In the genomic region with DNA sequence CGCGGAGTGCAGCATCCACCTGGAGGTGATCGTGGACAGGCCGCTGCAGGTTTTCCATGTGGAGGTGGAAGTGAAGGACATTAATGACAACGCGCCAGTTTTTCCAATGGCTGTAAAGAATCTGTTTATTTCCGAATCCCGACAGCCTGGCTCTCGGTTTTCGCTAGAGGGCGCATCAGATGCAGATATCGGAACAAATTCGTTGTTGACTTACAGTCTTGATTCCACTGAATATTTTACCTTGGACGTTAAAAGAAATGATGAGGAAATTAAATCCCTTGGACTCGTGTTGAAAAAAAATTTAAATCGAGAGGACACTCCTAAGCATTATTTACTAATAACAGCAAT, we compare ENCODE assay signal across 15 cellular contexts. TPM values are rescaled to one million over a fixed set of nuclear protein-coding genes. Genes with fewer than 3 reads are reported as not detected.
DNase-seq lines count a peak whose midpoint lies in the region; ATAC-seq and TF ChIP-seq lines count a peak whose summit lies in the region.
"Had no signal": no experiment of that assay in that cellular context is flagged by ENCODE, and none has a peak within 500 bp of the region (broad histone marks: within the 10 kb centered on the region; RNA-seq: fewer than 3 reads in every experiment).

No MANE protein-coding gene starts in this region.

- H3K36me3 ChIP-seq in right lobe of liver: no peaks in the 10 kb centered on the region

- DNase-seq in LNCaP clone FGC (ENCODE audit: low read depth): no peak
- DNase-seq in fibroblast of mammary gland (ENCODE audit: low read depth): peak; percentile 4
- no peak for DNase-seq in retinal pigment epithelial cell (ENCODE audit: low read depth)
- DNase-seq in right lobe of liver: no peak
- no peak for DNase-seq in kidney glomerular epithelial cell (lab: John Stamatoyannopoulos, UW)
- DNase-seq in NCI-H226: no peak
- DNase-seq: COR-L47; HCEC 1CT; stimulated activated CD4-positive, alpha-beta T cell treated with anti-CD3 and anti-CD28 coated beads, Interleukin-15, amount 100 ng/mL, for 24 hours; T-helper 17 cell had no signal

- H3K27me3 ChIP-seq in right lobe of liver: no peaks in the 10 kb centered on the region

- 8% methylated on average over 12 of the region's 16 CpGs for WGBS in right lobe of liver (ENCODE audit: insufficient coverage, low coverage, low lambda C conversion rate, missing lambda C conversion rate)

- H3K4me3 ChIP-seq in LNCaP clone FGC (ENCODE audit: low read depth, low read length) (no peak overlapping the region), fibroblast of mammary gland (ENCODE audit: control insufficient read depth, low read depth, low read length) (no peak overlapping the region), retinal pigment epithelial cell (ENCODE audit: low read length) (no peak overlapping the region), right lobe of liver (no peak overlapping the region)

- peaks cover 0 to 2% (median 0%) of the 10 kb centered on the region in 4 donors for H3K9me3 ChIP-seq in right lobe of liver

- no peak for TF ChIP-seq POLR2A in right lobe of liver (IDR thresholded peaks at IDR 0.05)

- ATAC-seq in GM18873 (IDR thresholded peaks at IDR 0.05; ENCODE audit: low FRiP score, unreplicated experiment) (no peak), right lobe of liver (no peak)
- ATAC-seq: activated naive CD4-positive, alpha-beta T cell treated with anti-CD3 and anti-CD28 coated beads, Interleukin-2, amount 50 U/mL, for 72 hours; HepG2; T-helper 17 cell had no signal

- intact Hi-C loops in right lobe of liver (cut with DNase I): no loop called here

- TF ChIP-seq CTCF in C4-2B (conservative IDR thresholded peaks at IDR 0.05): peak; percentile 60
- TF ChIP-seq CTCF in LNCaP clone FGC (IDR thresholded peaks at IDR 0.05; ENCODE audit: control insufficient read depth, extremely low read depth, insufficient read depth): peak; percentile 27; the same call in 1 of the 2 replicates
- TF ChIP-seq CTCF in fibroblast of mammary gland (conservative IDR thresholded peaks at IDR 0.05; ENCODE audit: control insufficient read depth, insufficient read depth, low read depth, low read length): peak; percentile 27
- peak; percentile 28 for TF ChIP-seq CTCF in retinal pigment epithelial cell (conservative IDR thresholded peaks at IDR 0.05; ENCODE audit: low read depth, low read length)
- peak in 1 of 4 donors; percentile 12 for TF ChIP-seq CTCF in right lobe of liver (IDR thresholded peaks at IDR 0.05)

- H3K4me1 ChIP-seq in right lobe of liver: no peaks in the 10 kb centered on the region

- H3K27ac ChIP-seq in C4-2B: no peak overlapping the region
- no peak overlapping the region for H3K27ac ChIP-seq in right lobe of liver

RNA-seq across cellular contexts. Expression of gene PCDHA3, which starts 0.6 kb away (rescaled TPM):
- under 1 TPM in 1 of 6 experiments, not detected in 5; 0.07 TPM for total RNA-seq in right lobe of liver
- total RNA-seq: activated CD8-positive, alpha-beta memory T cell treated with anti-CD3 and anti-CD28 coated beads for 36 hours; activated naive CD4-positive, alpha-beta T cell treated with anti-CD3 and anti-CD28 coated beads, Interleukin-2, amount 50 U/mL, for 72 hours; HepG2; T-helper 17 cell had no signal

RNA-seq across cellular contexts. Expression of gene PCDHA4, which starts 5.4 kb away (rescaled TPM):
- under 1 TPM in 4 of 6 experiments, not detected in 2; 0.09 to 0.19 (median 0.13) TPM for total RNA-seq in right lobe of liver
- total RNA-seq: activated CD8-positive, alpha-beta memory T cell treated with anti-CD3 and anti-CD28 coated beads for 36 hours; activated naive CD4-positive, alpha-beta T cell treated with anti-CD3 and anti-CD28 coated beads, Interleukin-2, amount 50 U/mL, for 72 hours; HepG2; T-helper 17 cell had no signal

RNA-seq across cellular contexts. Expression of gene PCDHA2, which starts 6.8 kb away (rescaled TPM):
- total RNA-seq in right lobe of liver: not detected
- total RNA-seq: activated CD8-positive, alpha-beta memory T cell treated with anti-CD3 and anti-CD28 coated beads for 36 hours; HepG2; T-helper 17 cell had no signal

RNA-seq across cellular contexts. Expression of gene PCDHA1, which starts 15.5 kb away (rescaled TPM):
- total RNA-seq in right lobe of liver: not detected
- total RNA-seq: activated CD8-positive, alpha-beta memory T cell treated with anti-CD3 and anti-CD28 coated beads for 36 hours; activated naive CD4-positive, alpha-beta T cell treated with anti-CD3 and anti-CD28 coated beads, Interleukin-2, amount 50 U/mL, for 72 hours; HepG2; T-helper 17 cell had no signal

RNA-seq across cellular contexts. Expression of gene PCDHA5, which starts 19.9 kb away (rescaled TPM):
- total RNA-seq in right lobe of liver: under 1 TPM in 1 of 6 experiments, not detected in 5; 0.06 TPM
- total RNA-seq: activated CD8-positive, alpha-beta memory T cell treated with anti-CD3 and anti-CD28 coated beads for 36 hours; activated naive CD4-positive, alpha-beta T cell treated with anti-CD3 and anti-CD28 coated beads, Interleukin-2, amount 50 U/mL, for 72 hours; HepG2; T-helper 17 cell had no signal
